Comparison of ENCODE assay signal across 8 cellular contexts in the genomic region with DNA sequence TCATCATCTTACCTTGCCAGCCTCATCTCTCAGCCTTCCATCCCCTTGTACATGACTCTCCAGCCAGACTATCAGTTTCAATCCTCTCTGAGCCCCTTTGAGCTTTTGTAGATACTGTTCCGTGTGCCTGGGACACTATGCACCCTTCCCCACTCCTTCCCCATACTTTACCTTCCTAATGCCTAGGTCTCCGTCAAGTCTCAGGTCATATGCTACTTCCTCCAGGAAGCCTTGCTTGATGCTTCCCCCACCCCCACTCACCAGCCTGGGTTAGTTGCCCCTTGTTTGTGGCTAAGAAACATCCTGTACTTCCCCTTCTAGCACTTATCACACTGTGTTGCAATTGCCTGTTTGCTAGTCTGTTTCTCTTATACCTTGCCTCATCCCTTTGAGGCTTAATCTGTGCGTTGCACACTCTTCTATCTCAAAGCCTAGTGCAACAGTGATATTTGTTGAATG. TPM values are rescaled to one million over a fixed set of nuclear protein-coding genes. Genes with fewer than 3 reads are reported as not detected.
DNase-seq lines count a peak whose midpoint lies in the region; ATAC-seq and TF ChIP-seq lines count a peak whose summit lies in the region.

No MANE protein-coding gene starts in this region.

- peak; percentile 90 for ATAC-seq in naive thymus-derived CD4-positive, alpha-beta T cell
- no peak for ATAC-seq in GM18505 (IDR thresholded peaks at IDR 0.05; ENCODE audit: unreplicated experiment)
- ATAC-seq in GM21390 (IDR thresholded peaks at IDR 0.05; ENCODE audit: unreplicated experiment) = no peak

- no peak overlapping the region for H2AFZ ChIP-seq in PC-9

- H3K4me1 ChIP-seq in PC-9 (replicated peaks; ENCODE audit: insufficient read depth) = peaks cover 66% of the 10 kb centered on the region
- peaks cover 82 to 89% of the 10 kb centered on the region in 2 donors for H3K4me1 ChIP-seq in naive thymus-derived CD4-positive, alpha-beta T cell (ENCODE audit: control insufficient read depth in 2 of 2, insufficient read depth in 2 of 2, low read length in 2 of 2)

- no peaks in the 10 kb centered on the region for H3K79me2 ChIP-seq in PC-9 (ENCODE audit: low read depth)

- H3K9me2 ChIP-seq in PC-9 (ENCODE audit: insufficient read depth) = no peaks in the 10 kb centered on the region

- H3K36me3 Mint-ChIP-seq in naive thymus-derived CD4-positive, alpha-beta T cell = peaks cover 0 to 3% (median 0%) of the 10 kb centered on the region in 5 donors

- peaks cover 19 to 80% (median 57%) of the 10 kb centered on the region in 7 donors for H3K4me1 Mint-ChIP-seq in naive thymus-derived CD4-positive, alpha-beta T cell

- TF ChIP-seq CTCF in GM06990 (IDR thresholded peaks at IDR 0.05; ENCODE audit: insufficient read depth, low read length, poor library complexity, severe bottlenecking) (no peak), PC-9 (conservative IDR thresholded peaks at IDR 0.05) (no peak)

- H4K20me1 ChIP-seq in PC-9 (ENCODE audit: insufficient read depth) = no peaks in the 10 kb centered on the region

- BruUV-seq in PC-9 (replicated peaks; lab: Mats Ljungman, UMichigan) = no TSS peak

- H3K9me3 ChIP-seq in PC-9 (ENCODE audit: insufficient read depth, low read depth) = no peaks in the 10 kb centered on the region
- no peaks in the 10 kb centered on the region for H3K9me3 ChIP-seq in naive thymus-derived CD4-positive, alpha-beta T cell (ENCODE audit: control insufficient read depth in 2 of 3, low read length in 3 of 3)
- H3K9me3 ChIP-seq in MG63 = no peaks in the 10 kb centered on the region

- CTCF ChIA-PET in PC-9 (lab: Charles Lee) = interaction anchor here (0.5 to 1.0 kb wide), 2 partner anchors 10 to 31 kb away, joined by 3 read pairs; no protein-coding TSS in a partner anchor
- CTCF ChIA-PET in naive thymus-derived CD4-positive, alpha-beta T cell (lab: Charles Lee) = interaction anchor here (0.6 to 4.6 kb wide), 7 partner anchors 8 to 46 kb away, joined by 3 to 50 read pairs (median 11); a partner anchor contains a TSS

- no peak overlapping the region for H3K4me2 ChIP-seq in PC-9

- peaks cover 33% of the 10 kb centered on the region for H3F3A ChIP-seq in PC-9 (ENCODE audit: insufficient read depth, low read depth)

- H3K27ac Mint-ChIP-seq in naive thymus-derived CD4-positive, alpha-beta T cell = no peak overlapping the region

- DNase-seq in GM06990 (ENCODE audit: extremely low read depth, insufficient read length) (peak; percentile 73), PC-9 (no peak), inferior parietal cortex (ENCODE audit: extremely low spot score) (no peak), MG63 (no peak)
- DNase-seq in activated effector memory CD4-positive, alpha-beta T cell treated with Interleukin-2 at 50 U/mL for 16 hours = peak; percentile 67
- peak; percentile 52 to 89 (median 82) for DNase-seq in naive thymus-derived CD4-positive, alpha-beta T cell

- no peaks in the 10 kb centered on the region for H3K36me3 ChIP-seq in GM06990 (ENCODE audit: control insufficient read depth, insufficient read depth, low read length)
- H3K36me3 ChIP-seq in PC-9 (ENCODE audit: low read depth) = no peaks in the 10 kb centered on the region
- H3K36me3 ChIP-seq in naive thymus-derived CD4-positive, alpha-beta T cell (ENCODE audit: control insufficient read depth in 2 of 3, insufficient read depth in 3 of 3, low read length in 3 of 3) = no peaks in the 10 kb centered on the region
- no peaks in the 10 kb centered on the region for H3K36me3 ChIP-seq in MG63

- H3K4me3 Mint-ChIP-seq in naive thymus-derived CD4-positive, alpha-beta T cell = no peak overlapping the region

- intact Hi-C loops in PC-9 (cut with micrococcal nuclease; ENCODE audit: unreplicated experiment) = no loop called here
- intact Hi-C loops in naive thymus-derived CD4-positive, alpha-beta T cell (cut with micrococcal nuclease) = loop anchor here (1.0 kb wide), 2 partner anchors 10 to 18 kb away; no protein-coding TSS in a partner anchor

- H3K27ac ChIP-seq in PC-9 = 0 out of 2 replicates have a peak overlapping the region, but pooled peaks have one; percentile 63
- H3K27ac ChIP-seq in naive thymus-derived CD4-positive, alpha-beta T cell (ENCODE audit: low read depth, low read length) = peak overlapping the region; percentile 97

- no peaks in the 10 kb centered on the region for H3K9me3 Mint-ChIP-seq in naive thymus-derived CD4-positive, alpha-beta T cell

- H3K27me3 Mint-ChIP-seq in naive thymus-derived CD4-positive, alpha-beta T cell = no peaks in the 10 kb centered on the region

- no peak for TF ChIP-seq POLR2A in GM18505 (IDR thresholded peaks at IDR 0.05; ENCODE audit: borderline replicate concordance, extremely low read depth, insufficient read depth, insufficient read length)

- H3K27me3 ChIP-seq in GM06990 (replicated peaks; ENCODE audit: control insufficient read depth, insufficient read depth, low read length) (no peaks in the 10 kb centered on the region), PC-9 (ENCODE audit: insufficient read depth, low read depth) (no peaks in the 10 kb centered on the region), MG63 (peaks cover 3% of the 10 kb centered on the region; the same call in 1 of the 2 replicates)
- H3K27me3 ChIP-seq in naive thymus-derived CD4-positive, alpha-beta T cell (ENCODE audit: control insufficient read depth in 2 of 2, insufficient read depth in 2 of 2, low read length in 2 of 2) = no peaks in the 10 kb centered on the region

- no peak overlapping the region for H3K4me3 ChIP-seq in GM06990 (replicated peaks; ENCODE audit: low read depth, low read length)
- no peak overlapping the region for H3K4me3 ChIP-seq in PC-9
- peak overlapping the region; percentile 6 for H3K4me3 ChIP-seq in naive thymus-derived CD4-positive, alpha-beta T cell (ENCODE audit: low read length)
- no peak overlapping the region for H3K4me3 ChIP-seq in MG63

- POLR2A ChIA-PET in PC-9 (lab: Charles Lee; ENCODE audit: unreplicated experiment) = no interaction called here
- POLR2A ChIA-PET in naive thymus-derived CD4-positive, alpha-beta T cell (lab: Charles Lee) = interaction anchor here (0.6 to 13.2 kb wide), 15 partner anchors 7 to 1397 kb away, joined by 3 to 281 read pairs (median 5); a partner anchor contains a TSS

RNA-seq across cellular contexts. Expression of a gene that starts 6.7 kb away (rescaled TPM):
- total RNA-seq in PC-9 (2021) = 57.5 and 59.7 TPM in 2 replicates
- total RNA-seq in naive thymus-derived CD4-positive, alpha-beta T cell = 100 to 1,000 TPM in 4 of 5 experiments, 10 to 100 TPM in 1; 64.2 to 288 (median 155) TPM
- polyA plus RNA-seq in naive thymus-derived CD4-positive, alpha-beta T cell = 10 to 100 TPM; 53.3 to 62.8 TPM
- 36.6 and 38.6 TPM in 2 replicates for total RNA-seq in MG63 (2014; rRNA removed; shearing (Covaris generic); ENCODE audit: low replicate concordance)

Comparison
In these comparisons a context has a peak if more than half of its experiments do, and no peak if none do; other contexts are left out.
1. DNase-seq: peak in GM06990 (single experiment), activated effector memory CD4-positive, alpha-beta T cell treated with Interleukin-2 at 50 U/mL for 16 hours (single experiment) and naive thymus-derived CD4-positive, alpha-beta T cell (9 of 9); none in PC-9 (0 of 2), inferior parietal cortex (single experiment) and MG63 (single experiment).